ENCODE assay signal across 29 cellular contexts in the genomic region with DNA sequence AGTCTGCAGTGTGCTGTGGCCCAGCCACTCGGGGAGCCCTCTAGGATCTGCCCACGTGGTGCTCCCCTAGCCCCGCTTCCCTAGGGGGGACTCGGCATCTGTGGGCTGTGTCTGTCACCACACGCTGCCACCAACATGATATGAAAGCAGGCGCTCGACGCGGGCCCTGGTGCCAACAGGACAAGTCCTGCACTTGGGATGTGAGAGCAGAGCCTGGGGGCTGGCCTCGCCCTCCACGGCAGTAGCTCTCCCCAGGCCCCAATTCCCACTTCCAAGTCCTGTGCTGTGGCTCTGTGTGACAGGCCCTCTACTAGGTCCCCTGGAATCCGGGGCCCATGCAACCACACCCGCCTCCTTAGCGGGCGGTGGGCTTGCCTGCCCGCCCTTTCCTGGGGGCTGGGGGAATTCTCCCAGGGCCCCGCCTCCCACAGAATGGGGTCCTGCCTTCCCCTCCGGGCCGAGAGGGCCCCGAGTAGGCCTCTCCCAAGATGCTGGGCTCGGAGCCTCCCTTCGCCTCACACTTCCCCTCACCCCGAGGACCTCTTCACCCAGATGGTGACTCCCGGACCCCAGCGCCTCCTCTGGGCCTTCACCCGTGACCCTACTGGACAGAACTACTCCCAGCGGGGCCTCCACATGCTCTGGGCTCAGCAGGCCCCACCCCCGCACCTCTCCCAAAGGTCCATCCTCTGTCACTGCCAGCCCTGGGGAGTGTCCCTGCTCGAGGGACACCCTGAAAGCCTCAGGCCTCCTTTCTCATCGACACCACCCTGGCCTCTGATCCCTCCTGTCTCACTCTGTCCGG. TPM values are rescaled to one million over a fixed set of nuclear protein-coding genes. Genes with fewer than 3 reads are reported as not detected.
DNase-seq lines count a peak whose midpoint lies in the region; ATAC-seq, FAIRE-seq and TF ChIP-seq lines count a peak whose summit lies in the region.
"Had no signal": no experiment of that assay in that cellular context is flagged by ENCODE, and none has a peak within 500 bp of the region (broad histone marks: within the 10 kb centered on the region; RNA-seq: fewer than 3 reads in every experiment).

No MANE protein-coding gene starts in this region.

- TF ChIP-seq EP300 in upper lobe of left lung (IDR thresholded peaks at IDR 0.05), result no peak

- no peak overlapping the region for H3K4me3 Mint-ChIP-seq in natural killer cell treated with Interleukin-12 subunit alpha and Interleukin-12 subunit beta and Interleukin-15 and Interleukin-18, amount 100 ng/mL, for 72 hours
- H3K4me3 Mint-ChIP-seq in natural killer cell (no peak overlapping the region), memory B cell (no peak overlapping the region)
- no peak overlapping the region for H3K4me3 Mint-ChIP-seq in dendritic cell treated with granulocyte-macrophage colony-stimulating factor and Interleukin-4, amounts not matched to agents 40 ng/mL and 50 ng/mL, for 4 days
- H3K4me3 Mint-ChIP-seq: activated naive CD8-positive, alpha-beta T cell treated with anti-CD3 and anti-CD28 coated beads, Interleukin-2, amount 50 U/mL, for 24 hours; activated T-cell treated with anti-CD3 and anti-CD28 coated beads, Interleukin-2, amount 50 U/mL, for 24 hours; stimulated activated memory B cell treated with anti-CD40 and anti-IgM and Interleukin-4, amounts not matched to agents 10 μg/mL and 1 μg/mL and 100 μg/mL, for 72 hours had no signal

- H3K27ac Mint-ChIP-seq in natural killer cell treated with Interleukin-12 subunit alpha and Interleukin-12 subunit beta and Interleukin-15 and Interleukin-18, amount 100 ng/mL, for 72 hours, result no peak overlapping the region
- H3K27ac Mint-ChIP-seq in natural killer cell (no peak overlapping the region), memory B cell (peak overlapping the region; percentile 25)
- H3K27ac Mint-ChIP-seq in dendritic cell treated with granulocyte-macrophage colony-stimulating factor and Interleukin-4, amounts not matched to agents 40 ng/mL and 50 ng/mL, for 4 days, result peak overlapping the region; percentile 6
- H3K27ac Mint-ChIP-seq: activated naive CD8-positive, alpha-beta T cell treated with anti-CD3 and anti-CD28 coated beads, Interleukin-2, amount 50 U/mL, for 24 hours; activated T-cell treated with anti-CD3 and anti-CD28 coated beads, Interleukin-2, amount 50 U/mL, for 24 hours; progenitor cell of endocrine pancreas; stimulated activated memory B cell treated with anti-CD40 and anti-IgM and Interleukin-4, amounts not matched to agents 10 μg/mL and 1 μg/mL and 100 μg/mL, for 72 hours had no signal

- DNase-seq in natural killer cell treated with Interleukin-12 subunit alpha and Interleukin-12 subunit beta and Interleukin-15 and Interleukin-18, amount 100 ng/mL, for 72 hours (ENCODE audit: low spot score), result peak; percentile 49
- DNase-seq in natural killer cell, result no peak
- no peak for DNase-seq in memory B cell (ENCODE audit: low spot score in 2 of 2)
- peak; percentile 18 to 71 for DNase-seq in upper lobe of left lung
- no peak for DNase-seq in small intestine
- DNase-seq in NOMO-1 treated with DMSO at 0.1 percent for 48 hours (lab: John Stamatoyannopoulos, UW; ENCODE audit: unreplicated experiment), result no peak
- DNase-seq: ACHN; activated CD4-positive, alpha-beta T cell treated with anti-CD3 and anti-CD28 coated beads, Interleukin-2, amount 50 U/mL, for 1 hour; activated naive CD8-positive, alpha-beta T cell treated with anti-CD3 and anti-CD28 coated beads, Interleukin-2, amount 50 U/mL, for 24 hours; activated T-cell treated with anti-CD3 and anti-CD28 coated beads, Interleukin-2, amount 50 U/mL, for 24 hours; foreskin keratinocyte; mammary epithelial cell; NCI-H1436 treated with DMSO at 0.1 percent for 48 hours; NCI-H2107; NCI-H345; Peyer's patch; T1000; trophoblast cell had no signal

- H3K36me3 ChIP-seq in upper lobe of left lung (peaks cover 44 to 100% (median 92%) of the 10 kb centered on the region in 4 donors), small intestine (ENCODE audit: control insufficient read depth in 2 of 2, insufficient read depth in 2 of 2, low read length in 2 of 2) (peaks cover 39% of the 10 kb centered on the region in 2 donors)

- no peak for TF ChIP-seq POLR2A in upper lobe of left lung (IDR thresholded peaks at IDR 0.05)

- no peak for FAIRE-seq in small intestine (lab: Jason Lieb, UNC)
- FAIRE-seq: GM12892 had no signal

- H3K9me3 Mint-ChIP-seq in natural killer cell treated with Interleukin-12 subunit alpha and Interleukin-12 subunit beta and Interleukin-15 and Interleukin-18, amount 100 ng/mL, for 72 hours, result no peaks in the 10 kb centered on the region
- H3K9me3 Mint-ChIP-seq in natural killer cell (no peaks in the 10 kb centered on the region), memory B cell (no peaks in the 10 kb centered on the region)
- H3K9me3 Mint-ChIP-seq in dendritic cell treated with granulocyte-macrophage colony-stimulating factor and Interleukin-4, amounts not matched to agents 40 ng/mL and 50 ng/mL, for 4 days, result no peaks in the 10 kb centered on the region
- H3K9me3 Mint-ChIP-seq: activated naive CD8-positive, alpha-beta T cell treated with anti-CD3 and anti-CD28 coated beads, Interleukin-2, amount 50 U/mL, for 24 hours; activated T-cell treated with anti-CD3 and anti-CD28 coated beads, Interleukin-2, amount 50 U/mL, for 24 hours; stimulated activated memory B cell treated with anti-CD40 and anti-IgM and Interleukin-4, amounts not matched to agents 10 μg/mL and 1 μg/mL and 100 μg/mL, for 72 hours had no signal

- H3K36me3 Mint-ChIP-seq in natural killer cell treated with Interleukin-12 subunit alpha and Interleukin-12 subunit beta and Interleukin-15 and Interleukin-18, amount 100 ng/mL, for 72 hours, result no peaks in the 10 kb centered on the region
- H3K36me3 Mint-ChIP-seq in natural killer cell, result no peaks in the 10 kb centered on the region
- peaks cover 100% of the 10 kb centered on the region for H3K36me3 Mint-ChIP-seq in dendritic cell treated with granulocyte-macrophage colony-stimulating factor and Interleukin-4, amounts not matched to agents 40 ng/mL and 50 ng/mL, for 4 days (ENCODE audit: low read depth)
- H3K36me3 Mint-ChIP-seq in memory B cell, result peaks cover 14% of the 10 kb centered on the region

- H3K4me3 ChIP-seq in upper lobe of left lung (no peak overlapping the region), small intestine (ENCODE audit: low read depth in 1 of 2, low read length in 2 of 2) (no peak overlapping the region)
- H3K4me3 ChIP-seq: esophagus muscularis mucosa, Peyer's patch had no signal

- no peaks in the 10 kb centered on the region for H3K27me3 ChIP-seq in upper lobe of left lung
- H3K27me3 ChIP-seq in small intestine (ENCODE audit: control insufficient read depth in 2 of 2, insufficient read depth in 2 of 2, low read length in 2 of 2), result no peaks in the 10 kb centered on the region
- H3K27me3 ChIP-seq: esophagus muscularis mucosa, foreskin keratinocyte, Peyer's patch had no signal

- intact Hi-C loops in natural killer cell (cut with micrococcal nuclease), result no loop called here
- intact Hi-C loops in dendritic cell treated with granulocyte-macrophage colony-stimulating factor and Interleukin-4, amounts not matched to agents 40 ng/mL and 50 ng/mL, for 4 days (cut with micrococcal nuclease), result no loop called here

- no peaks in the 10 kb centered on the region for H3K4me1 ChIP-seq in upper lobe of left lung
- H3K4me1 ChIP-seq in small intestine (ENCODE audit: control insufficient read depth in 2 of 2, insufficient read depth in 1 of 2, low read depth in 1 of 2, low read length in 1 of 2), result no peaks in the 10 kb centered on the region
- H3K4me1 ChIP-seq: foreskin keratinocyte, Peyer's patch had no signal

- TF ChIP-seq CTCF in natural killer cell (IDR thresholded peaks at IDR 0.05) (no peak), upper lobe of left lung (IDR thresholded peaks at IDR 0.05) (no peak)

- H3K27ac ChIP-seq in upper lobe of left lung, result no peak overlapping the region
- no peak overlapping the region for H3K27ac ChIP-seq in small intestine (ENCODE audit: low read depth in 1 of 2, low read length in 1 of 2)
- H3K27ac ChIP-seq: esophagus muscularis mucosa, foreskin keratinocyte, Peyer's patch had no signal

- H3K4me1 Mint-ChIP-seq in natural killer cell treated with Interleukin-12 subunit alpha and Interleukin-12 subunit beta and Interleukin-15 and Interleukin-18, amount 100 ng/mL, for 72 hours (ENCODE audit: low read depth in 2 of 2), result peaks cover 0 to 7% of the 10 kb centered on the region in 2 donors
- H3K4me1 Mint-ChIP-seq in natural killer cell, result peaks cover 0 to 9% of the 10 kb centered on the region in 2 donors
- no peaks in the 10 kb centered on the region for H3K4me1 Mint-ChIP-seq in dendritic cell treated with granulocyte-macrophage colony-stimulating factor and Interleukin-4, amounts not matched to agents 40 ng/mL and 50 ng/mL, for 4 days (ENCODE audit: low read depth)
- no peaks in the 10 kb centered on the region for H3K4me1 Mint-ChIP-seq in memory B cell
- H3K4me1 Mint-ChIP-seq: activated naive CD8-positive, alpha-beta T cell treated with anti-CD3 and anti-CD28 coated beads, Interleukin-2, amount 50 U/mL, for 24 hours; stimulated activated memory B cell treated with anti-CD40 and anti-IgM and Interleukin-4, amounts not matched to agents 10 μg/mL and 1 μg/mL and 100 μg/mL, for 72 hours had no signal

- no peak for ATAC-seq in natural killer cell treated with Interleukin-12 subunit alpha and Interleukin-12 subunit beta and Interleukin-15 and Interleukin-18, amount 100 ng/mL, for 72 hours
- ATAC-seq in natural killer cell, result no peak
- no peak for ATAC-seq in memory B cell (ENCODE audit: low read depth)
- ATAC-seq in upper lobe of left lung (ENCODE audit: low FRiP score in 2 of 2), result no peak
- ATAC-seq in GM18909 (IDR thresholded peaks at IDR 0.05; ENCODE audit: poor library complexity, unreplicated experiment), result no peak
- ATAC-seq: activated naive CD8-positive, alpha-beta T cell treated with anti-CD3 and anti-CD28 coated beads, Interleukin-2, amount 50 U/mL, for 24 hours; foreskin keratinocyte; HCT116; sciatic nerve; stimulated activated memory B cell treated with anti-CD40 and anti-IgM and Interleukin-4, amounts not matched to agents 10 μg/mL and 1 μg/mL and 100 μg/mL, for 72 hours had no signal

- H3K27me3 Mint-ChIP-seq in natural killer cell treated with Interleukin-12 subunit alpha and Interleukin-12 subunit beta and Interleukin-15 and Interleukin-18, amount 100 ng/mL, for 72 hours, result no peaks in the 10 kb centered on the region
- no peaks in the 10 kb centered on the region for H3K27me3 Mint-ChIP-seq in natural killer cell (ENCODE audit: low read depth in 2 of 2)
- H3K27me3 Mint-ChIP-seq in dendritic cell treated with granulocyte-macrophage colony-stimulating factor and Interleukin-4, amounts not matched to agents 40 ng/mL and 50 ng/mL, for 4 days, result no peaks in the 10 kb centered on the region
- H3K27me3 Mint-ChIP-seq in memory B cell, result no peaks in the 10 kb centered on the region
- H3K27me3 Mint-ChIP-seq: activated naive CD8-positive, alpha-beta T cell treated with anti-CD3 and anti-CD28 coated beads, Interleukin-2, amount 50 U/mL, for 24 hours; activated T-cell treated with anti-CD3 and anti-CD28 coated beads, Interleukin-2, amount 50 U/mL, for 24 hours; progenitor cell of endocrine pancreas; stimulated activated memory B cell treated with anti-CD40 and anti-IgM and Interleukin-4, amounts not matched to agents 10 μg/mL and 1 μg/mL and 100 μg/mL, for 72 hours had no signal

- no peaks in the 10 kb centered on the region for H3K9me3 ChIP-seq in upper lobe of left lung
- no peaks in the 10 kb centered on the region for H3K9me3 ChIP-seq in small intestine (ENCODE audit: control insufficient read depth, low read depth)
- H3K9me3 ChIP-seq: esophagus muscularis mucosa, Peyer's patch had no signal

- 95 to 97% methylated on average over 13 to 31 of the region's 31 CpGs for WGBS in upper lobe of left lung, 2 donors
- 94 to 95% (median 95%) methylated on average over 25 to 31 of the region's 31 CpGs for WGBS in small intestine, 3 donors

RNA-seq across cellular contexts. Expression of gene LRPAP1, which starts 11.2 kb away (rescaled TPM):
- 100 to 1,000 TPM; 101 to 118 TPM for total RNA-seq in natural killer cell treated with Interleukin-12 subunit alpha and Interleukin-12 subunit beta and Interleukin-15 and Interleukin-18, amount 100 ng/mL, for 72 hours
- total RNA-seq in natural killer cell (10 to 100 TPM; 85.4 to 93.4 (median 87.3) TPM), upper lobe of left lung (100 to 1,000 TPM in 5 of 6 donors, 10 to 100 TPM in 1; 98.5 to 267 (median 251) TPM)
- polyA plus RNA-seq in small intestine, result 10 to 100 TPM; 20.1 to 98.5 (median 40.8) TPM

RNA-seq across cellular contexts. Expression of gene DOK7, which starts 57.9 kb away (rescaled TPM):
- under 1 TPM in 1 of 2 donors, not detected in 1; 0.17 TPM for total RNA-seq in natural killer cell treated with Interleukin-12 subunit alpha and Interleukin-12 subunit beta and Interleukin-15 and Interleukin-18, amount 100 ng/mL, for 72 hours
- 1 to 10 TPM; 1.3 to 2.9 (median 1.6) TPM for total RNA-seq in natural killer cell
- total RNA-seq in upper lobe of left lung, result 10 to 100 TPM in 1 of 6 donors, 1 to 10 TPM in 5; 2.1 to 16.0 (median 4.0) TPM
- polyA plus RNA-seq in small intestine, result under 1 TPM in 2 of 3 donors, not detected in 1; 0.28 to 0.81 TPM
- total RNA-seq: progenitor cell of endocrine pancreas, sciatic nerve, SK-MEL-5, subcutaneous adipose tissue had no signal
- polyA plus RNA-seq: BJ had no signal

Comparison
In these comparisons a context has a peak if more than half of its experiments do, and no peak if none do; other contexts are left out.
1. DNase-seq: peak in natural killer cell treated with Interleukin-12 subunit alpha and Interleukin-12 subunit beta and Interleukin-15 and Interleukin-18, amount 100 ng/mL, for 72 hours (single experiment) and upper lobe of left lung (2 of 2); none in natural killer cell (single experiment), memory B cell (0 of 2), small intestine (single experiment) and NOMO-1 treated with DMSO at 0.1 percent for 48 hours (single experiment).
2. H3K27ac Mint-ChIP-seq: peak in dendritic cell treated with granulocyte-macrophage colony-stimulating factor and Interleukin-4, amounts not matched to agents 40 ng/mL and 50 ng/mL, for 4 days (single experiment) and memory B cell (single experiment); none in natural killer cell treated with Interleukin-12 subunit alpha and Interleukin-12 subunit beta and Interleukin-15 and Interleukin-18, amount 100 ng/mL, for 72 hours (0 of 2) and natural killer cell (0 of 2).